ENCODE assay signal across 2 cellular contexts in the genomic region with DNA sequence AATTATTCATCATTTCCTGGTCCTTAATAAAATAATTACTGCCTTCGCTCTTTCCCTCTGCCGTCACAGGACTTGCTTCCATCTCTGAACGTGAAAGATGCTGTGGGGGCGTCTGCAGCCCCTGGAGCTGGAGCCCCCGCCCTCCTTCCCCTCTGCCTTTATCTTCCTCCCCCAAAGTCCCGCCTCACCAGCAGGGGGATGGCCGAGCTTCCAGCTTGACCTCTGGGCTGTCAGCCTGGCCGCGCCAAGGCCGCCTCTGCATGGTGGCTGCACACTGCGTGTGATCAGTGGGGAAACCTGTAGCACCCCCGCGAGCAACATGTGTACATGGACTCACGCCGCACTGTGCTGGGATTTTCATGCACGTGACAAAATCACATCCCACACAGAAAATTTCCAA.
TF ChIP-seq lines count a peak whose summit lies in the region.

No MANE protein-coding gene starts in this region.

TF ChIP-seq in SK-N-SH, 30 proteins besides CTCF, POLR2A, EP300 and RAD21 (continued from another document):
- TF ChIP-seq, protein P1, sequence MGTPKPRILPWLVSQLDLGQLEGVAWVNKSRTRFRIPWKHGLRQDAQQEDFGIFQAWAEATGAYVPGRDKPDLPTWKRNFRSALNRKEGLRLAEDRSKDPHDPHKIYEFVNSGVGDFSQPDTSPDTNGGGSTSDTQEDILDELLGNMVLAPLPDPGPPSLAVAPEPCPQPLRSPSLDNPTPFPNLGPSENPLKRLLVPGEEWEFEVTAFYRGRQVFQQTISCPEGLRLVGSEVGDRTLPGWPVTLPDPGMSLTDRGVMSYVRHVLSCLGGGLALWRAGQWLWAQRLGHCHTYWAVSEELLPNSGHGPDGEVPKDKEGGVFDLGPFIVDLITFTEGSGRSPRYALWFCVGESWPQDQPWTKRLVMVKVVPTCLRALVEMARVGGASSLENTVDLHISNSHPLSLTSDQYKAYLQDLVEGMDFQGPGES (IDR thresholded peaks at IDR 0.05; ENCODE audit: low read depth, low read length), result no peak

TF ChIP-seq in WTC11, 78 proteins besides CTCF, POLR2A, EP300 and RAD21 (continued from another document):
- TF ChIP-seq, protein P2, sequence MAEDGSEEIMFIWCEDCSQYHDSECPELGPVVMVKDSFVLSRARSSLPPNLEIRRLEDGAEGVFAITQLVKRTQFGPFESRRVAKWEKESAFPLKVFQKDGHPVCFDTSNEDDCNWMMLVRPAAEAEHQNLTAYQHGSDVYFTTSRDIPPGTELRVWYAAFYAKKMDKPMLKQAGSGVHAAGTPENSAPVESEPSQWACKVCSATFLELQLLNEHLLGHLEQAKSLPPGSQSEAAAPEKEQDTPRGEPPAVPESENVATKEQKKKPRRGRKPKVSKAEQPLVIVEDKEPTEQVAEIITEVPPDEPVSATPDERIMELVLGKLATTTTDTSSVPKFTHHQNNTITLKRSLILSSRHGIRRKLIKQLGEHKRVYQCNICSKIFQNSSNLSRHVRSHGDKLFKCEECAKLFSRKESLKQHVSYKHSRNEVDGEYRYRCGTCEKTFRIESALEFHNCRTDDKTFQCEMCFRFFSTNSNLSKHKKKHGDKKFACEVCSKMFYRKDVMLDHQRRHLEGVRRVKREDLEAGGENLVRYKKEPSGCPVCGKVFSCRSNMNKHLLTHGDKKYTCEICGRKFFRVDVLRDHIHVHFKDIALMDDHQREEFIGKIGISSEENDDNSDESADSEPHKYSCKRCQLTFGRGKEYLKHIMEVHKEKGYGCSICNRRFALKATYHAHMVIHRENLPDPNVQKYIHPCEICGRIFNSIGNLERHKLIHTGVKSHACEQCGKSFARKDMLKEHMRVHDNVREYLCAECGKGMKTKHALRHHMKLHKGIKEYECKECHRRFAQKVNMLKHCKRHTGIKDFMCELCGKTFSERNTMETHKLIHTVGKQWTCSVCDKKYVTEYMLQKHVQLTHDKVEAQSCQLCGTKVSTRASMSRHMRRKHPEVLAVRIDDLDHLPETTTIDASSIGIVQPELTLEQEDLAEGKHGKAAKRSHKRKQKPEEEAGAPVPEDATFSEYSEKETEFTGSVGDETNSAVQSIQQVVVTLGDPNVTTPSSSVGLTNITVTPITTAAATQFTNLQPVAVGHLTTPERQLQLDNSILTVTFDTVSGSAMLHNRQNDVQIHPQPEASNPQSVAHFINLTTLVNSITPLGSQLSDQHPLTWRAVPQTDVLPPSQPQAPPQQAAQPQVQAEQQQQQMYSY (CRISPR knock-in tag; IDR thresholded peaks at IDR 0.05), result no peak
- TF ChIP-seq, protein P3, sequence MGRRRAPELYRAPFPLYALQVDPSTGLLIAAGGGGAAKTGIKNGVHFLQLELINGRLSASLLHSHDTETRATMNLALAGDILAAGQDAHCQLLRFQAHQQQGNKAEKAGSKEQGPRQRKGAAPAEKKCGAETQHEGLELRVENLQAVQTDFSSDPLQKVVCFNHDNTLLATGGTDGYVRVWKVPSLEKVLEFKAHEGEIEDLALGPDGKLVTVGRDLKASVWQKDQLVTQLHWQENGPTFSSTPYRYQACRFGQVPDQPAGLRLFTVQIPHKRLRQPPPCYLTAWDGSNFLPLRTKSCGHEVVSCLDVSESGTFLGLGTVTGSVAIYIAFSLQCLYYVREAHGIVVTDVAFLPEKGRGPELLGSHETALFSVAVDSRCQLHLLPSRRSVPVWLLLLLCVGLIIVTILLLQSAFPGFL (CRISPR knock-in tag; IDR thresholded peaks at IDR 0.05; ENCODE audit: borderline replicate concordance), result no peak
- TF ChIP-seq ZNF416 (CRISPR knock-in tag; IDR thresholded peaks at IDR 0.05) (no peak), TEAD4 (CRISPR knock-in tag; IDR thresholded peaks at IDR 0.05) (no peak), NFYB (CRISPR knock-in tag; conservative IDR thresholded peaks at IDR 0.05; ENCODE audit: low read depth) (no peak), GABPB1 (CRISPR knock-in tag; IDR thresholded peaks at IDR 0.05) (no peak), ZNF232 (CRISPR knock-in tag; IDR thresholded peaks at IDR 0.05) (no peak)
- TF ChIP-seq, protein P4, sequence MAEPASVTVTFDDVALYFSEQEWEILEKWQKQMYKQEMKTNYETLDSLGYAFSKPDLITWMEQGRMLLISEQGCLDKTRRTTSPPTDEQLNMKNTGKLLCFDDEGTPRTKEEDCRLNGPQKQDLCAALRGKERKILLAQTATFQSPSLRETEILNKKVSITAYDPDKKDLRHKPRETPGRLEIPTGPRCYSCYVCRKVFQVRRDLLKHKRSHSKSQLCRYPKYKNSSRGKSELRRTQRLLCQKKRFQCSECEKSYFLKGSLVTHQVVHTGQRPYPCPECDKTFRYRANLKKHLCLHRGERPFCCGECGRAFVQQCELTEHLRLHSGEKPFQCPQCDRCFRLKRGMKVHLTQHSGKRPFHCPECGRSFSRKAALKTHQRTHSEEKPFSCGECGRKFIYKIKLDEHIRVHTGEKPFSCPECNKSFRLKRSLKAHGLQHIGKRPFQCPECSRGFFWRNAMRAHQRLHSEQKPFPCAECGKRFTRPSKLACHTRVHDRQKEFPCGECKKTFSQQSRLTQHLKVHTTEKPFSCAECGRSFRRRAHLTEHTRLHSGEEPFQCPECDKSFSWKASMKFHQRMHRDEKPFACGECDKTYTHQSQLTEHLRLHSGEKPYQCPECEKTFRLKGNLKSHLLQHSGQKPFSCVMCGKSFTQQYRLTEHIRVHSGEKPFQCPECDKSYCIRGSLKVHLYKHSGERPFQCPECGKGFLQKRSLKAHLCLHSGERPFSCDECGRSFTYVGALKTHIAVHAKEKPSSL (CRISPR knock-in tag; conservative IDR thresholded peaks at IDR 0.05), result no peak
- TF ChIP-seq, protein P5, sequence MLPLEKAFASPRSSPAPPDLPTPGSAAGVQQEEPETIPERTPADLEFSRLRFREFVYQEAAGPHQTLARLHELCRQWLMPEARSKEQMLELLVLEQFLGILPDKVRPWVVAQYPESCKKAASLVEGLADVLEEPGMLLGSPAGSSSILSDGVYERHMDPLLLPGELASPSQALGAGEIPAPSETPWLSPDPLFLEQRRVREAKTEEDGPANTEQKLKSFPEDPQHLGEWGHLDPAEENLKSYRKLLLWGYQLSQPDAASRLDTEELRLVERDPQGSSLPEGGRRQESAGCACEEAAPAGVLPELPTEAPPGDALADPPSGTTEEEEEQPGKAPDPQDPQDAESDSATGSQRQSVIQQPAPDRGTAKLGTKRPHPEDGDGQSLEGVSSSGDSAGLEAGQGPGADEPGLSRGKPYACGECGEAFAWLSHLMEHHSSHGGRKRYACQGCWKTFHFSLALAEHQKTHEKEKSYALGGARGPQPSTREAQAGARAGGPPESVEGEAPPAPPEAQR (CRISPR knock-in tag; IDR thresholded peaks at IDR 0.05), result no peak
- TF ChIP-seq, protein P6, sequence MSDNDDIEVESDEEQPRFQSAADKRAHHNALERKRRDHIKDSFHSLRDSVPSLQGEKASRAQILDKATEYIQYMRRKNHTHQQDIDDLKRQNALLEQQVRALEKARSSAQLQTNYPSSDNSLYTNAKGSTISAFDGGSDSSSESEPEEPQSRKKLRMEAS (CRISPR knock-in tag; IDR thresholded peaks at IDR 0.05), result no peak
